Comparison of ENCODE assay signal across 8 cellular contexts in the genomic region with DNA sequence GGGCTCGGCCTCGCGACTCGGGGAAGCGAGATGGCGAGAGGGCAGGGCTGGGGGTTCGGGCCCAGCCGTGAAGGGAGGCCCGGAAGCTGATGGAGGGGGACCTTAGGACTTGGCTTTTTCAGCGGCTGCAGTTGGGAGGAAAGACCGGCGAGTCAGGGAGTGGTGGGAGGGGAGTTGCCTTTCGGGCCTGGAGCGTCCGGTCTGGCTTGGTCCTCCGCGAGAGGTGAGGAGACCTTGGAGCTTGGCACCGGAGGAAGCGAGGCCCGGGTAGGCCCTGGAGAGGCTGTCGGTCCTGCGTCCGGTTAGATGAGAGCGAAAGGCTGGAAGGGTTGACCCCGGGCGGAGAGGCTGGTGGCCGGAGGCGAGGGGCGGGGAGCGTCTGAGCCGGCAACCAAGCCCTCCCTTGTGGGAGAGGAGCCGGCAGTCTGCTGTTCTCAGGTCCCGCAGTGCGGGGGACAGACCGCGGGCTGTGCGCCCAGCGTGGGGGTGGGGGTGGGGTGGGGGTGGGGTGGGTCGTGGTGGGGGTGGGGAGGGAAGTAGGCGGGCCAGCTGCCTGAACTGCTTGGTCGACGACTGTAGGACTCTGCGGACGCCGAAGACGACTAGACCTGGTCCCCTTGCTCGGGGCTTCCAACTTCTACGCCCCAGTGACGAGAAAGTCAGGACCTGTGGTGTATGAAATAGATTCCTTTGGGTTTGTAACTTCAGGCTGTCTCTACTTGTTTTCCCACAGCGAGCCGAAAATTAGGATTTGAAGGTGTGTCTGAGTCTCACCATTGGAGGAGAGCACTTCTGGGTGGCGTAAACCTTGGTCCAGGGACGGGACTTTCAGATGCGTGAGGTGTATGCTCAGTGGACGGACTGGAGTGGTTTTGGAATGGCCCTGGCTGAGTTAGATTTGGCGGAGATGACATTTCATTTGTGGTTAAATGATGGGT. TPM values are rescaled to one million over a fixed set of nuclear protein-coding genes. Genes with fewer than 3 reads are reported as not detected.
A peak's percentile ranks its signal among the peaks of the same experiment; 100 is the strongest.
DNase-seq lines count a peak whose midpoint lies in the region; ATAC-seq and TF ChIP-seq lines count a peak whose summit lies in the region.

No MANE protein-coding gene starts in this region.

- TF ChIP-seq CTCF in AG10803 (conservative IDR thresholded peaks at IDR 0.05; ENCODE audit: low read length), result no peak
- TF ChIP-seq CTCF in WTC11 (IDR thresholded peaks at IDR 0.05), result no peak
- TF ChIP-seq CTCF in coronary artery (IDR thresholded peaks at IDR 0.05), result no peak
- TF ChIP-seq CTCF in lower leg skin (IDR thresholded peaks at IDR 0.05), result no peak

- ATAC-seq in GM19043 (IDR thresholded peaks at IDR 0.05; ENCODE audit: low read depth, unreplicated experiment) (peak; percentile 2), HG03439 (IDR thresholded peaks at IDR 0.05; ENCODE audit: unreplicated experiment) (peak; percentile 14), WTC11 (peak; percentile 8)

- POLR2A ChIA-PET in WTC11 (lab: Charles Lee), result interaction anchor here (0.5 to 0.7 kb wide), 2 partner anchors 11 to 80 kb away, joined by 3 to 4 read pairs; partner anchors contain the start of gene YIPF4

- H3K4me3 ChIP-seq in AG10803 (ENCODE audit: low read length) (peak overlapping the region; percentile 95), coronary artery (peak overlapping the region; percentile 93), lower leg skin (ENCODE audit: low read depth, poor library complexity, severe bottlenecking) (peak overlapping the region; percentile 98)

- intact Hi-C loops in lower leg skin (cut with DNase I; ENCODE audit: low total_unique reads), result no loop called here

- TF ChIP-seq POLR2A in lower leg skin (IDR thresholded peaks at IDR 0.05), result no peak

- CTCF ChIA-PET in WTC11 (lab: Charles Lee), result no interaction called here

- peaks cover 18% of the 10 kb centered on the region for H3K36me3 Mint-ChIP-seq in WTC11

- peaks cover 9% of the 10 kb centered on the region for H3K9me3 Mint-ChIP-seq in WTC11

- peaks cover 30% of the 10 kb centered on the region for H3K4me1 Mint-ChIP-seq in WTC11

- WGBS in lower leg skin, 2 donors, result 2 to 3% methylated on average over 44 to 47 of the region's 56 CpGs

- peak; percentile 25 for DNase-seq in AG10803 (ENCODE audit: low read depth)
- peak; percentile 51 for DNase-seq in WTC11 (ENCODE audit: low spot score)
- DNase-seq in coronary artery (ENCODE audit: low spot score), result peak; percentile 79
- peak; percentile 39 to 90 for DNase-seq in lower leg skin (ENCODE audit: low spot score in 2 of 2)
- peak; percentile 1 for DNase-seq in stimulated activated CD8-positive, alpha-beta memory T cell treated with anti-CD3 and anti-CD28 coated beads, Interleukin-12 subunit alpha, Interleukin-12 subunit beta, amount 100 ng/mL, for 24 hours (ENCODE audit: extremely low read depth)
- DNase-seq in NOMO-1 (lab: John Stamatoyannopoulos, UW; ENCODE audit: unreplicated experiment in 2 of 2), result no peak

- peak overlapping the region; percentile 87 for H3K4me3 Mint-ChIP-seq in WTC11

- peak overlapping the region; percentile 92 for H3K27ac Mint-ChIP-seq in WTC11

- peak overlapping the region; percentile 95 to 99 for H3K27ac ChIP-seq in coronary artery

- no peaks in the 10 kb centered on the region for H3K27me3 Mint-ChIP-seq in WTC11 (ENCODE audit: low read depth)

TF ChIP-seq in WTC11, 78 proteins besides CTCF, POLR2A, EP300 and RAD21 (continues in another document):
- TF ChIP-seq PRDM15 (CRISPR knock-in tag; IDR thresholded peaks at IDR 0.05), result peak; percentile 54; the same call in 1 of the 2 replicates
- TF ChIP-seq NR2C2 (CRISPR knock-in tag; IDR thresholded peaks at IDR 0.05), result no peak
- no peak for TF ChIP-seq NR3C1 (CRISPR knock-in tag; conservative IDR thresholded peaks at IDR 0.05; ENCODE audit: low read depth)
- 0 out of 2 replicates have a peak, but pooled peaks have one; percentile 66 for TF ChIP-seq ZNF232 (CRISPR knock-in tag; IDR thresholded peaks at IDR 0.05)
- TF ChIP-seq AFF4 (CRISPR knock-in tag; IDR thresholded peaks at IDR 0.05; ENCODE audit: borderline replicate concordance), result 0 out of 2 replicates have a peak, but pooled peaks have one; percentile 34
- TF ChIP-seq E2F1 (CRISPR knock-in tag; IDR thresholded peaks at IDR 0.05), result no peak
- TF ChIP-seq USF2 (CRISPR knock-in tag; IDR thresholded peaks at IDR 0.05), result 0 out of 2 replicates have a peak, but pooled peaks have one; percentile 1
- TF ChIP-seq MAX (CRISPR knock-in tag; IDR thresholded peaks at IDR 0.05), result no peak
- 0 out of 2 replicates have a peak, but pooled peaks have one; percentile 35 for TF ChIP-seq NFE2L1 (CRISPR knock-in tag; IDR thresholded peaks at IDR 0.05)
- no peak for TF ChIP-seq ZBTB21 (CRISPR knock-in tag; IDR thresholded peaks at IDR 0.05; ENCODE audit: borderline replicate concordance)
- 0 out of 2 replicates have a peak, but pooled peaks have one; percentile 43 for TF ChIP-seq RELA (CRISPR knock-in tag; IDR thresholded peaks at IDR 0.05; ENCODE audit: borderline replicate concordance)
- 0 out of 2 replicates have a peak, but pooled peaks have one; percentile 8 for TF ChIP-seq MYBL2 (CRISPR knock-in tag; IDR thresholded peaks at IDR 0.05)

RNA-seq across cellular contexts. Expression of gene BIRC6, which starts 1.0 kb away (rescaled TPM):
- total RNA-seq in WTC11 (2021) (56.8 to 63.1 TPM (median 59.1 TPM) in 3 replicates), lower leg skin (100 to 1,000 TPM in 2 of 4 donors, 10 to 100 TPM in 2; 70.3 to 146 (median 95.6) TPM)

Comparison
In these comparisons a context has a peak if more than half of its experiments do, and no peak if none do; other contexts are left out.
1. DNase-seq: peak in AG10803 (single experiment), WTC11 (single experiment), coronary artery (single experiment), lower leg skin (2 of 2) and stimulated activated CD8-positive, alpha-beta memory T cell treated with anti-CD3 and anti-CD28 coated beads, Interleukin-12 subunit alpha, Interleukin-12 subunit beta, amount 100 ng/mL, for 24 hours (single experiment); none in NOMO-1 (0 of 2).
2. Peak in every context shown above with its lines, with median percentiles within 50 percentile points of each other: H3K4me3 ChIP-seq and ATAC-seq.